11 cellular contexts compared by ENCODE assay signal in genomic region chr20:54221996-54222890, GRCh38. TPM values are rescaled to one million over a fixed set of nuclear protein-coding genes. Genes with fewer than 3 reads are reported as not detected.
A peak's percentile ranks its signal among the peaks of the same experiment; 100 is the strongest.
DNase-seq lines count a peak whose midpoint lies in the region; ATAC-seq and TF ChIP-seq lines count a peak whose summit lies in the region.
"Had no signal": no experiment of that assay in that cellular context is flagged by ENCODE, and none has a peak within 500 bp of the region (broad histone marks: within the 10 kb centered on the region; RNA-seq: fewer than 3 reads in every experiment).

No MANE protein-coding gene starts in this region.

- TF ChIP-seq CTCF in heart left ventricle (IDR thresholded peaks at IDR 0.05): no peak
- TF ChIP-seq CTCF in right atrium auricular region (IDR thresholded peaks at IDR 0.05): no peak
- TF ChIP-seq CTCF in WTC11 (IDR thresholded peaks at IDR 0.05): no peak
- TF ChIP-seq CTCF in upper lobe of right lung (IDR thresholded peaks at IDR 0.05): no peak

- WGBS in heart left ventricle, 4 donors: 59 to 62% (median 60%) methylated on average over 17 of the region's 17 CpGs

- ATAC-seq in heart left ventricle: peak; percentile 32 to 80 (median 70)
- ATAC-seq in WTC11: peak; percentile 46
- ATAC-seq in left cardiac atrium: peak; percentile 66 to 67
- ATAC-seq in upper lobe of right lung: peak; percentile 41
- ATAC-seq in GM19397 (IDR thresholded peaks at IDR 0.05; ENCODE audit: unreplicated experiment): no peak
- ATAC-seq in HG02938 (IDR thresholded peaks at IDR 0.05; ENCODE audit: unreplicated experiment): no peak

- peaks cover 37% of the 10 kb centered on the region for H3K4me1 Mint-ChIP-seq in WTC11

- H3K9me3 ChIP-seq in heart left ventricle: no peaks in the 10 kb centered on the region
- no peaks in the 10 kb centered on the region for H3K9me3 ChIP-seq in right atrium auricular region
- no peaks in the 10 kb centered on the region for H3K9me3 ChIP-seq in upper lobe of right lung
- H3K9me3 ChIP-seq: neutrophil had no signal

- peaks cover 6% of the 10 kb centered on the region for H3K36me3 Mint-ChIP-seq in WTC11

- POLR2A ChIA-PET in WTC11 (lab: Charles Lee): interaction anchor here (0.9 kb wide), 1 partner anchor 214 kb away, joined by 3 read pairs; no protein-coding TSS in a partner anchor

- H3K9me3 Mint-ChIP-seq in WTC11: no peaks in the 10 kb centered on the region

- H3K36me3 ChIP-seq in heart left ventricle (peaks cover 0 to 23% (median 4%) of the 10 kb centered on the region in 9 donors), right atrium auricular region (no peaks in the 10 kb centered on the region), upper lobe of right lung (peaks cover 18% of the 10 kb centered on the region)

- CTCF ChIA-PET in WTC11 (lab: Charles Lee): interaction anchor here (0.9 to 2.4 kb wide), 7 partner anchors 14 to 427 kb away, joined by 3 to 9 read pairs (median 4); partner anchors contain the start of gene PFDN4

- no peak for TF ChIP-seq POLR2A in heart left ventricle (IDR thresholded peaks at IDR 0.05)

- H3K4me1 ChIP-seq in heart left ventricle (peaks cover 0 to 32% (median 16%) of the 10 kb centered on the region in 12 donors), right atrium auricular region (peaks cover 0 to 9% of the 10 kb centered on the region in 2 donors), upper lobe of right lung (no peaks in the 10 kb centered on the region)

- peak overlapping the region; percentile 19; the same call in 1 of the 2 replicates for H3K27ac Mint-ChIP-seq in WTC11

- H3K4me3 Mint-ChIP-seq in WTC11: no peak overlapping the region

- H3K27me3 ChIP-seq in heart left ventricle (no peaks in the 10 kb centered on the region), right atrium auricular region (no peaks in the 10 kb centered on the region), upper lobe of right lung (no peaks in the 10 kb centered on the region)
- H3K27me3 ChIP-seq: neutrophil had no signal

- DNase-seq in heart left ventricle: peak in 2 of 5 donors; percentile 18 to 39
- DNase-seq in right atrium auricular region (ENCODE audit: low spot score): no peak
- no peak for DNase-seq in WTC11 (ENCODE audit: low spot score)
- DNase-seq in left cardiac atrium: no peak
- no peak for DNase-seq in upper lobe of right lung
- no peak for DNase-seq in hippocampal formation (lab: John Stamatoyannopoulos, UW)
- DNase-seq: C1 segment of cervical spinal cord, erythroblast had no signal

- no peak overlapping the region for H3K4me3 ChIP-seq in heart left ventricle
- no peak overlapping the region for H3K4me3 ChIP-seq in right atrium auricular region
- no peak overlapping the region for H3K4me3 ChIP-seq in upper lobe of right lung

- intact Hi-C loops in heart left ventricle (cut with DNase I): loop anchor here in 9 of 10 donors (2.0 to 10.0 kb wide), 4 partner anchors 253 to 425 kb away; partner anchors contain the start of gene DOK5 (in 3 of the 9)
- intact Hi-C loops in left cardiac atrium (cut with DNase I): loop anchor here (2.0 to 5.0 kb wide), 2 partner anchors 425 to 427 kb away; no protein-coding TSS in a partner anchor
- intact Hi-C loops in upper lobe of right lung (cut with DNase I): loop anchor here (5.0 kb wide), 1 partner anchor 425 kb away; no protein-coding TSS in a partner anchor

- H3K27ac ChIP-seq in heart left ventricle: no peak overlapping the region
- no peak overlapping the region for H3K27ac ChIP-seq in right atrium auricular region
- H3K27ac ChIP-seq in upper lobe of right lung: no peak overlapping the region
- H3K27ac ChIP-seq: neutrophil had no signal

- H3K27me3 Mint-ChIP-seq in WTC11 (ENCODE audit: low read depth): no peaks in the 10 kb centered on the region

TF ChIP-seq in WTC11, 78 proteins besides CTCF, POLR2A, EP300 and RAD21:
- TF ChIP-seq ZNF232 (CRISPR knock-in tag; IDR thresholded peaks at IDR 0.05): no peak
- TF ChIP-seq NFATC4 (CRISPR knock-in tag; IDR thresholded peaks at IDR 0.05): no peak
- TF ChIP-seq CREM (CRISPR knock-in tag; IDR thresholded peaks at IDR 0.05): no peak
- TF ChIP-seq, protein P1, sequence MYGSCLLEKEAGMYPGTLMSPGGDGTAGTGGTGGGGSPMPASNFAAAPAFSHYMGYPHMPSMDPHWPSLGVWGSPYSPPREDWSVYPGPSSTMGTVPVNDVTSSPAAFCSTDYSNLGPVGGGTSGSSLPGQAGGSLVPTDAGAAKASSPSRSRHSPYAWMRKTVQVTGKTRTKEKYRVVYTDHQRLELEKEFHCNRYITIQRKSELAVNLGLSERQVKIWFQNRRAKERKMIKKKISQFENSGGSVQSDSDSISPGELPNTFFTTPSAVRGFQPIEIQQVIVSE (CRISPR knock-in tag; IDR thresholded peaks at IDR 0.05; ENCODE audit: borderline replicate concordance): no peak
- no peak for TF ChIP-seq PRRX2 (CRISPR knock-in tag; IDR thresholded peaks at IDR 0.05)
- no peak for TF ChIP-seq NR3C1 (CRISPR knock-in tag; conservative IDR thresholded peaks at IDR 0.05; ENCODE audit: low read depth)
- TF ChIP-seq CREB1 (CRISPR knock-in tag; IDR thresholded peaks at IDR 0.05): no peak
- TF ChIP-seq ESRRA (CRISPR knock-in tag; IDR thresholded peaks at IDR 0.05; ENCODE audit: borderline replicate concordance): no peak
- TF ChIP-seq ELF4 (CRISPR knock-in tag; IDR thresholded peaks at IDR 0.05; ENCODE audit: low read depth): no peak
- no peak for TF ChIP-seq TP53 (CRISPR knock-in tag; IDR thresholded peaks at IDR 0.05)
- TF ChIP-seq ZNF512 (CRISPR knock-in tag; IDR thresholded peaks at IDR 0.05; ENCODE audit: borderline replicate concordance): no peak
- no peak for TF ChIP-seq GTF2I (CRISPR knock-in tag; conservative IDR thresholded peaks at IDR 0.05)
- TF ChIP-seq SMAD4 (CRISPR knock-in tag; IDR thresholded peaks at IDR 0.05): no peak
- TF ChIP-seq HMGA2 (CRISPR knock-in tag; IDR thresholded peaks at IDR 0.05): no peak
- TF ChIP-seq, protein P2, sequence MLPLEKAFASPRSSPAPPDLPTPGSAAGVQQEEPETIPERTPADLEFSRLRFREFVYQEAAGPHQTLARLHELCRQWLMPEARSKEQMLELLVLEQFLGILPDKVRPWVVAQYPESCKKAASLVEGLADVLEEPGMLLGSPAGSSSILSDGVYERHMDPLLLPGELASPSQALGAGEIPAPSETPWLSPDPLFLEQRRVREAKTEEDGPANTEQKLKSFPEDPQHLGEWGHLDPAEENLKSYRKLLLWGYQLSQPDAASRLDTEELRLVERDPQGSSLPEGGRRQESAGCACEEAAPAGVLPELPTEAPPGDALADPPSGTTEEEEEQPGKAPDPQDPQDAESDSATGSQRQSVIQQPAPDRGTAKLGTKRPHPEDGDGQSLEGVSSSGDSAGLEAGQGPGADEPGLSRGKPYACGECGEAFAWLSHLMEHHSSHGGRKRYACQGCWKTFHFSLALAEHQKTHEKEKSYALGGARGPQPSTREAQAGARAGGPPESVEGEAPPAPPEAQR (CRISPR knock-in tag; IDR thresholded peaks at IDR 0.05): no peak
- no peak for TF ChIP-seq SOX15 (CRISPR knock-in tag; IDR thresholded peaks at IDR 0.05)
- TF ChIP-seq, protein P3, sequence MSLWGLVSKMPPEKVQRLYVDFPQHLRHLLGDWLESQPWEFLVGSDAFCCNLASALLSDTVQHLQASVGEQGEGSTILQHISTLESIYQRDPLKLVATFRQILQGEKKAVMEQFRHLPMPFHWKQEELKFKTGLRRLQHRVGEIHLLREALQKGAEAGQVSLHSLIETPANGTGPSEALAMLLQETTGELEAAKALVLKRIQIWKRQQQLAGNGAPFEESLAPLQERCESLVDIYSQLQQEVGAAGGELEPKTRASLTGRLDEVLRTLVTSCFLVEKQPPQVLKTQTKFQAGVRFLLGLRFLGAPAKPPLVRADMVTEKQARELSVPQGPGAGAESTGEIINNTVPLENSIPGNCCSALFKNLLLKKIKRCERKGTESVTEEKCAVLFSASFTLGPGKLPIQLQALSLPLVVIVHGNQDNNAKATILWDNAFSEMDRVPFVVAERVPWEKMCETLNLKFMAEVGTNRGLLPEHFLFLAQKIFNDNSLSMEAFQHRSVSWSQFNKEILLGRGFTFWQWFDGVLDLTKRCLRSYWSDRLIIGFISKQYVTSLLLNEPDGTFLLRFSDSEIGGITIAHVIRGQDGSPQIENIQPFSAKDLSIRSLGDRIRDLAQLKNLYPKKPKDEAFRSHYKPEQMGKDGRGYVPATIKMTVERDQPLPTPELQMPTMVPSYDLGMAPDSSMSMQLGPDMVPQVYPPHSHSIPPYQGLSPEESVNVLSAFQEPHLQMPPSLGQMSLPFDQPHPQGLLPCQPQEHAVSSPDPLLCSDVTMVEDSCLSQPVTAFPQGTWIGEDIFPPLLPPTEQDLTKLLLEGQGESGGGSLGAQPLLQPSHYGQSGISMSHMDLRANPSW (CRISPR knock-in tag; conservative IDR thresholded peaks at IDR 0.05; ENCODE audit: low read depth): no peak
- TF ChIP-seq ZNF423 (CRISPR knock-in tag; IDR thresholded peaks at IDR 0.05): no peak
- TF ChIP-seq RORB (CRISPR knock-in tag; IDR thresholded peaks at IDR 0.05): no peak

RNA-seq across cellular contexts. Expression of gene PFDN4, which starts 14.4 kb away (rescaled TPM):
- total RNA-seq in heart left ventricle (10 to 100 TPM; 21.0 to 92.0 (median 28.4) TPM), right atrium auricular region (100 to 1,000 TPM in 1 of 2 donors, 10 to 100 TPM in 1; 48.2 to 101 TPM), WTC11 (2021) (90.1 to 94.4 TPM (median 90.5 TPM) in 3 replicates), left cardiac atrium (10 to 100 TPM; 22.1 to 22.2 TPM), upper lobe of right lung (19.9 TPM)
- polyA plus RNA-seq in heart left ventricle: 10 to 100 TPM; 48.5 to 78.7 TPM

RNA-seq across cellular contexts. Expression of gene CYP24A1, which starts 48.5 kb away (rescaled TPM):
- not detected for total RNA-seq in heart left ventricle
- polyA plus RNA-seq in heart left ventricle: not detected
- under 1 TPM in 1 of 2 donors, not detected in 1; 0.24 TPM for total RNA-seq in right atrium auricular region
- not detected in 3 replicates for total RNA-seq in WTC11 (2021)
- not detected for total RNA-seq in left cardiac atrium
- 0.17 TPM for total RNA-seq in upper lobe of right lung

Comparison
In these comparisons a context has a peak if more than half of its experiments do, and no peak if none do; other contexts are left out.
1. ATAC-seq: peak in heart left ventricle (4 of 4), WTC11 (single experiment), left cardiac atrium (2 of 2) and upper lobe of right lung (single experiment); none in GM19397 (single experiment) and HG02938 (single experiment).